Comparison of ENCODE assay signal across 11 cellular contexts in genomic region chr5:129271309-129271708, GRCh38.
DNase-seq lines count a peak whose midpoint lies in the region; ATAC-seq and TF ChIP-seq lines count a peak whose summit lies in the region.
"Had no signal": no experiment of that assay in that cellular context is flagged by ENCODE, and none has a peak within 500 bp of the region (broad histone marks: within the 10 kb centered on the region; RNA-seq: fewer than 3 reads in every experiment).

No MANE protein-coding gene starts in this region.

- no peak overlapping the region for H3K4me3 ChIP-seq in kidney epithelial cell (ENCODE audit: low read depth, low read length)
- H3K4me3 ChIP-seq in prostate gland, result no peak overlapping the region
- H3K4me3 ChIP-seq: upper lobe of left lung had no signal

- no peak for ATAC-seq in HG02610 (IDR thresholded peaks at IDR 0.05; ENCODE audit: unreplicated experiment)
- no peak for ATAC-seq in HG02623 (IDR thresholded peaks at IDR 0.05; ENCODE audit: unreplicated experiment)

- H3K4me1 ChIP-seq in prostate gland (replicated peaks), result no peaks in the 10 kb centered on the region
- H3K4me1 ChIP-seq: upper lobe of left lung had no signal

- no peak for TF ChIP-seq POLR2A in prostate gland (IDR thresholded peaks at IDR 0.05)

- no peaks in the 10 kb centered on the region for H3K9me3 ChIP-seq in prostate gland
- H3K9me3 ChIP-seq: upper lobe of left lung had no signal

- no peak overlapping the region for H3K27ac ChIP-seq in prostate gland
- H3K27ac ChIP-seq: upper lobe of left lung had no signal

- DNase-seq in GM03348 (ENCODE audit: low spot score) (peak; percentile 18), M059J (ENCODE audit: low read depth) (peak; percentile 0), astrocyte of the hippocampus (ENCODE audit: low read depth, low spot score) (peak; percentile 2), kidney epithelial cell (ENCODE audit: low read depth) (no peak), prostate gland (ENCODE audit: low spot score) (no peak), cerebellum (ENCODE audit: low spot score) (no peak)
- DNase-seq: NCI-H2029 treated with DMSO at 0.1 percent for 48 hours; stimulated activated CD4-positive, alpha-beta T cell treated with anti-CD3 and anti-CD28 coated beads, Interleukin-2, amount 100 ng/mL, for 48 hours; upper lobe of left lung had no signal

- intact Hi-C loops in prostate gland (cut with DNase I), result no loop called here

- 43% methylated on average over 2 of the region's 2 CpGs for WGBS in prostate gland

- peak; percentile 14 for TF ChIP-seq CTCF in kidney epithelial cell (IDR thresholded peaks at IDR 0.05; ENCODE audit: insufficient read depth, low read length, poor library complexity, severe bottlenecking)
- no peak for TF ChIP-seq CTCF in prostate gland (IDR thresholded peaks at IDR 0.05)

- H3K27me3 ChIP-seq in kidney epithelial cell (ENCODE audit: control insufficient read depth, insufficient read depth, low read length) (no peaks in the 10 kb centered on the region), prostate gland (replicated peaks; ENCODE audit: insufficient read depth) (no peaks in the 10 kb centered on the region)
- H3K27me3 ChIP-seq: upper lobe of left lung had no signal

- no peaks in the 10 kb centered on the region for H3K36me3 ChIP-seq in kidney epithelial cell (ENCODE audit: control insufficient read depth, insufficient read depth, low read length)
- no peaks in the 10 kb centered on the region for H3K36me3 ChIP-seq in prostate gland
- H3K36me3 ChIP-seq: upper lobe of left lung had no signal

Comparison
In these comparisons a context has a peak if more than half of its experiments do, and no peak if none do; other contexts are left out.
1. DNase-seq: peak in GM03348 (single experiment), M059J (single experiment) and astrocyte of the hippocampus (single experiment); none in kidney epithelial cell (single experiment), prostate gland (single experiment) and cerebellum (single experiment).